7 cellular contexts compared by ENCODE assay signal in genomic region chr12:20549115-20549719, GRCh38.
A peak's percentile ranks its signal among the peaks of the same experiment; 100 is the strongest.
DNase-seq lines count a peak whose midpoint lies in the region; TF ChIP-seq lines count a peak whose summit lies in the region.

No MANE protein-coding gene starts in this region.

- in situ Hi-C loops in GM23248 (cut with MboI) = no loop called here

- WGBS in GM23248 (ENCODE audit: low coverage in 1 of 2, low lambda C conversion rate in 2 of 2, missing lambda C conversion rate in 2 of 2), 2 experiments = 20% methylated on average over 2 of the region's 2 CpGs

- H3K4me3 ChIP-seq in GM23248 (no peak overlapping the region), foreskin fibroblast (ENCODE audit: low read depth in 1 of 2, low read length in 2 of 2) (no peak overlapping the region), retinal pigment epithelial cell (ENCODE audit: low read length) (no peak overlapping the region)

- H3K9ac ChIP-seq in GM23248 = no peak overlapping the region

- no peaks in the 10 kb centered on the region for H3K9me2 ChIP-seq in GM23248 (ENCODE audit: insufficient read depth)

- H3K9me3 Mint-ChIP-seq in activated CD4-positive, alpha-beta memory T cell treated with anti-CD3 and anti-CD28 coated beads, Interleukin-2, amount 10 ng/mL, durations not matched to agents 7 days and 5 days = no peaks in the 10 kb centered on the region

- peak overlapping the region; percentile 32; the same call in 1 of the 2 replicates for H2AFZ ChIP-seq in GM23248

- no peaks in the 10 kb centered on the region for H3K36me3 ChIP-seq in GM23248 (ENCODE audit: low read depth)

- no peak overlapping the region for H3K27ac ChIP-seq in GM23248

- no peaks in the 10 kb centered on the region for H3K27me3 ChIP-seq in GM23248 (replicated peaks; ENCODE audit: insufficient read depth)

- H3K79me2 ChIP-seq in GM23248 (ENCODE audit: insufficient read depth) = no peaks in the 10 kb centered on the region

- no peak overlapping the region for H3K27ac Mint-ChIP-seq in activated CD4-positive, alpha-beta memory T cell treated with anti-CD3 and anti-CD28 coated beads, Interleukin-2, amount 10 ng/mL, durations not matched to agents 7 days and 5 days

- POLR2A ChIA-PET in activated CD4-positive, alpha-beta memory T cell treated with anti-CD3 and anti-CD28 coated beads, Interleukin-2, amount 10 ng/mL, durations not matched to agents 7 days and 5 days (lab: Charles Lee) = no interaction called here

- no peak overlapping the region for H3K4me3 Mint-ChIP-seq in activated CD4-positive, alpha-beta memory T cell treated with anti-CD3 and anti-CD28 coated beads, Interleukin-2, amount 10 ng/mL, durations not matched to agents 7 days and 5 days

- no peaks in the 10 kb centered on the region for H3K4me1 Mint-ChIP-seq in activated CD4-positive, alpha-beta memory T cell treated with anti-CD3 and anti-CD28 coated beads, Interleukin-2, amount 10 ng/mL, durations not matched to agents 7 days and 5 days

- no peaks in the 10 kb centered on the region for H3K27me3 Mint-ChIP-seq in activated CD4-positive, alpha-beta memory T cell treated with anti-CD3 and anti-CD28 coated beads, Interleukin-2, amount 10 ng/mL, durations not matched to agents 7 days and 5 days

- CTCF ChIA-PET in activated CD4-positive, alpha-beta memory T cell treated with anti-CD3 and anti-CD28 coated beads, Interleukin-2, amount 10 ng/mL, durations not matched to agents 7 days and 5 days (lab: Charles Lee) = no interaction called here

- peaks cover 24% of the 10 kb centered on the region for H3K4me1 ChIP-seq in GM23248 (ENCODE audit: insufficient read depth)

- H4K20me1 ChIP-seq in GM23248 (ENCODE audit: insufficient read depth) = no peaks in the 10 kb centered on the region

- no peaks in the 10 kb centered on the region for H3F3A ChIP-seq in GM23248 (ENCODE audit: insufficient read depth)

- H3K36me3 Mint-ChIP-seq in activated CD4-positive, alpha-beta memory T cell treated with anti-CD3 and anti-CD28 coated beads, Interleukin-2, amount 10 ng/mL, durations not matched to agents 7 days and 5 days (ENCODE audit: low read depth) = no peaks in the 10 kb centered on the region

- DNase-seq in GM23248 (peak; percentile 65), OCI-M1 (lab: John Stamatoyannopoulos, UW) (peak; percentile 62), foreskin fibroblast (peak; percentile 7 to 68), retinal pigment epithelial cell (ENCODE audit: low read depth) (no peak), ecto neural progenitor cell (ENCODE audit: low spot score) (no peak), NCI-H187 (lab: John Stamatoyannopoulos, UW) (no peak)
- DNase-seq in activated CD4-positive, alpha-beta memory T cell treated with anti-CD3 and anti-CD28 coated beads, Interleukin-2, amount 10 ng/mL, durations not matched to agents 7 days and 5 days = no peak

- H3K4me2 ChIP-seq in GM23248 (ENCODE audit: unreplicated experiment) = peak overlapping the region; percentile 19

- H3K9me3 ChIP-seq in GM23248 (ENCODE audit: low read depth) = no peaks in the 10 kb centered on the region

- TF ChIP-seq CTCF in foreskin fibroblast (IDR thresholded peaks at IDR 0.05; ENCODE audit: low read depth, low read length) (peak; percentile 64), retinal pigment epithelial cell (conservative IDR thresholded peaks at IDR 0.05; ENCODE audit: low read depth, low read length) (peak; percentile 71)

Comparison
In these comparisons a context has a peak if more than half of its experiments do, and no peak if none do; other contexts are left out.
1. DNase-seq: peak in GM23248 (single experiment), OCI-M1 (single experiment) and foreskin fibroblast (2 of 2); none in retinal pigment epithelial cell (single experiment), ecto neural progenitor cell (single experiment), activated CD4-positive, alpha-beta memory T cell treated with anti-CD3 and anti-CD28 coated beads, Interleukin-2, amount 10 ng/mL, durations not matched to agents 7 days and 5 days (single experiment) and NCI-H187 (0 of 2).